Comparison of ENCODE assay signal across 25 cellular contexts in genomic region chr18:46939998-46940571, GRCh38. TPM values are rescaled to one million over a fixed set of nuclear protein-coding genes. Genes with fewer than 3 reads are reported as not detected.
A peak's percentile ranks its signal among the peaks of the same experiment; 100 is the strongest.
DNase-seq lines count a peak whose midpoint lies in the region; ATAC-seq and TF ChIP-seq lines count a peak whose summit lies in the region.
"Had no signal": no experiment of that assay in that cellular context is flagged by ENCODE, and none has a peak within 500 bp of the region (broad histone marks: within the 10 kb centered on the region; RNA-seq: fewer than 3 reads in every experiment).

No MANE protein-coding gene starts in this region.

- peaks cover 1% of the 10 kb centered on the region for H3K27me3 Mint-ChIP-seq in brain
- H3K27me3 Mint-ChIP-seq: stimulated activated naive CD8-positive, alpha-beta T cell treated with anti-CD3 and anti-CD28 coated beads, Interleukin-15, amount 100 ng/mL, for 72 hours had no signal

- H3K79me2 ChIP-seq in HCT116 (ENCODE audit: insufficient read depth, low read length) = no peaks in the 10 kb centered on the region

- no peak overlapping the region for H3K23ac ChIP-seq in mesenchymal stem cell (ENCODE audit: low read length in 2 of 2)

- H3K36me3 ChIP-seq in HCT116 (ENCODE audit: control insufficient read depth in 1 of 2, insufficient read depth in 2 of 2, low read length in 2 of 2) (no peaks in the 10 kb centered on the region), mesenchymal stem cell (ENCODE audit: control insufficient read depth in 1 of 2, insufficient read depth in 2 of 2, low read depth in 1 of 2, low read length in 2 of 2) (no peaks in the 10 kb centered on the region), skeletal muscle satellite cell (ENCODE audit: insufficient read depth, low read length) (no peaks in the 10 kb centered on the region), tibial artery (no peaks in the 10 kb centered on the region)
- H3K36me3 ChIP-seq: cardiac muscle cell, Peyer's patch, thyroid gland had no signal

- no peak for ATAC-seq in HCT116
- no peak for ATAC-seq in HG03175 (IDR thresholded peaks at IDR 0.05; ENCODE audit: unreplicated experiment)
- ATAC-seq: stimulated activated naive CD8-positive, alpha-beta T cell treated with anti-CD3 and anti-CD28 coated beads, Interleukin-15, amount 100 ng/mL, for 72 hours had no signal

- POLR2A ChIA-PET in HCT116 (lab: Charles Lee) = no interaction called here

- BruUV-seq in HCT116 (replicated peaks; lab: Mats Ljungman, UMichigan) = no TSS peak

- no peak overlapping the region for H3K4me3 Mint-ChIP-seq in brain
- H3K4me3 Mint-ChIP-seq: activated CD4-positive, alpha-beta T cell treated with anti-CD3 and anti-CD28 coated beads, Interleukin-2, amount 10 ng/mL, durations not matched to agents 24 days and 14 days; CD4-positive, alpha-beta T cell; naive B cell; stimulated activated naive CD8-positive, alpha-beta T cell treated with anti-CD3 and anti-CD28 coated beads, Interleukin-15, amount 100 ng/mL, for 72 hours had no signal

- no peak overlapping the region for H2AK5ac ChIP-seq in mesenchymal stem cell (ENCODE audit: low read length, severe bottlenecking)

- no peak for TF ChIP-seq RAD21 in HCT116 (IDR thresholded peaks at IDR 0.05; ENCODE audit: low read depth)

- H4K91ac ChIP-seq in mesenchymal stem cell (ENCODE audit: low read length) = no peak overlapping the region

- H3K27ac Mint-ChIP-seq in brain = peak overlapping the region in 3 of 5 experiments; percentile 1 to 90 (median 55)
- H3K27ac Mint-ChIP-seq: activated CD4-positive, alpha-beta T cell treated with anti-CD3 and anti-CD28 coated beads, Interleukin-2, amount 10 ng/mL, durations not matched to agents 24 days and 14 days; CD4-positive, alpha-beta T cell; naive B cell; stimulated activated naive CD8-positive, alpha-beta T cell treated with anti-CD3 and anti-CD28 coated beads, Interleukin-15, amount 100 ng/mL, for 72 hours had no signal

- H3K4me3 ChIP-seq in HCT116 (replicated peaks in 1 of 2; ENCODE audit: low read depth in 1 of 2, low read length in 2 of 2) (no peak overlapping the region), mesenchymal stem cell (ENCODE audit: insufficient read depth in 1 of 2, low read depth in 1 of 2, low read length in 2 of 2) (no peak overlapping the region), skeletal muscle satellite cell (ENCODE audit: low read length) (peak overlapping the region; percentile 6), tibial artery (no peak overlapping the region)
- H3K4me3 ChIP-seq: cardiac muscle cell, Peyer's patch, SK-N-MC, thyroid gland had no signal

- H3K4me2 ChIP-seq in HCT116 (ENCODE audit: low read length) = peak overlapping the region; percentile 20
- H3K4me2 ChIP-seq in mesenchymal stem cell (ENCODE audit: low read length, poor library complexity, severe bottlenecking) = no peak overlapping the region
- H3K4me2 ChIP-seq in skeletal muscle satellite cell (ENCODE audit: low read length) = peak overlapping the region; percentile 22

- H3K4ac ChIP-seq in mesenchymal stem cell (ENCODE audit: low read depth in 1 of 2, low read length in 2 of 2) = peak overlapping the region in 1 of 2 experiments; percentile 89

- no peak overlapping the region for H4K8ac ChIP-seq in mesenchymal stem cell (ENCODE audit: low read length)

- CTCF ChIA-PET in HCT116 (lab: Charles Lee) = interaction anchor here (1.2 kb wide), 1 partner anchor 11 kb away, joined by 3 read pairs; no protein-coding TSS in a partner anchor

- H3K9me2 ChIP-seq in HCT116 (ENCODE audit: insufficient read depth) = 0 out of 2 replicates have a peak, but pooled peaks cover 3% of the 10 kb centered on the region

- H3K4me1 ChIP-seq in HCT116 (ENCODE audit: control insufficient read depth in 1 of 2, insufficient read depth in 2 of 2, low read length in 2 of 2) (peaks cover 0 to 9% of the 10 kb centered on the region in 2 experiments; a peak in 3 of 4 replicates), mesenchymal stem cell (ENCODE audit: control insufficient read depth, insufficient read depth, low read depth, low read length) (peaks cover 3% of the 10 kb centered on the region), skeletal muscle satellite cell (ENCODE audit: control insufficient read depth, insufficient read depth, low read length) (peaks cover 21% of the 10 kb centered on the region), tibial artery (peaks cover 0 to 15% (median 0%) of the 10 kb centered on the region in 4 donors)
- H3K4me1 ChIP-seq: Peyer's patch had no signal

- H3K27ac ChIP-seq in HCT116 (ENCODE audit: low read depth, low read length) = no peak overlapping the region
- H3K27ac ChIP-seq in mesenchymal stem cell (ENCODE audit: low read length, poor library complexity, severe bottlenecking) = peak overlapping the region; percentile 24
- H3K27ac ChIP-seq in tibial artery = no peak overlapping the region
- H3K27ac ChIP-seq: cardiac muscle cell, Peyer's patch, SK-N-MC, thyroid gland had no signal

- TF ChIP-seq POLR2A in HCT116 (IDR thresholded peaks at IDR 0.05; ENCODE audit: borderline replicate concordance, extremely low read depth, insufficient read depth, insufficient read length) = no peak

- no peak for DNase-seq in HCT116 (ENCODE audit: low read depth, low spot score)
- no peak for DNase-seq in mesenchymal stem cell
- DNase-seq in SIG-M5 treated with dmso at 0.1 percent for 504 hours (lab: John Stamatoyannopoulos, UW; ENCODE audit: unreplicated experiment) = no peak
- no peak for DNase-seq in tibial artery
- no peak for DNase-seq in stimulated activated CD4-positive, alpha-beta T cell treated with anti-CD3 and anti-CD28 coated beads, Interleukin-2, amount 100 ng/mL, for 24 hours
- DNase-seq: activated CD4-positive, alpha-beta T cell treated with anti-CD3 and anti-CD28 coated beads, Interleukin-2, amount 10 ng/mL, durations not matched to agents 24 days and 14 days; activated naive CD4-positive, alpha-beta T cell treated with Interleukin-2 at 50 U/mL for 16 hours; activated T-cell treated with anti-CD3 and anti-CD28 coated beads, Interleukin-2, amount 50 U/mL, for 48 hours; CD4-positive, alpha-beta T cell; cortex of kidney; head of caudate nucleus; naive B cell; NCI-H1694 treated with DMSO at 0.1 percent for 48 hours; NCI-H526 treated with DMSO at 0.1 percent for 48 hours; Peyer's patch; retina; stimulated activated CD4-positive, alpha-beta T cell treated with anti-CD3 and anti-CD28 coated beads, Interleukin-4, amount 100 ng/mL, for 4 hours; stimulated activated naive CD8-positive, alpha-beta T cell treated with anti-CD3 and anti-CD28 coated beads, Interleukin-15, amount 100 ng/mL, for 72 hours; T-helper 2 cell; thyroid gland had no signal

- intact Hi-C loops in HCT116 (cut with micrococcal nuclease) = no loop called here
- intact Hi-C loops in tibial artery (cut with DNase I; ENCODE audit: low total_unique reads) = no loop called here

- H3K9me3 ChIP-seq in HCT116 (ENCODE audit: control insufficient read depth in 1 of 2, insufficient read depth in 1 of 2, low read depth in 1 of 2, low read length in 2 of 2) = no peaks in the 10 kb centered on the region
- H3K9me3 ChIP-seq in mesenchymal stem cell (ENCODE audit: control insufficient read depth, low read length) = no peaks in the 10 kb centered on the region
- H3K9me3 ChIP-seq in skeletal muscle satellite cell (replicated peaks; ENCODE audit: low read length) = no peaks in the 10 kb centered on the region
- H3K9me3 ChIP-seq in tibial artery = no peaks in the 10 kb centered on the region
- H3K9me3 ChIP-seq: Peyer's patch, thyroid gland had no signal

- peaks cover 13% of the 10 kb centered on the region for H3K4me1 Mint-ChIP-seq in brain
- H3K4me1 Mint-ChIP-seq: activated CD4-positive, alpha-beta T cell treated with anti-CD3 and anti-CD28 coated beads, Interleukin-2, amount 10 ng/mL, durations not matched to agents 24 days and 14 days; naive B cell; stimulated activated naive CD8-positive, alpha-beta T cell treated with anti-CD3 and anti-CD28 coated beads, Interleukin-15, amount 100 ng/mL, for 72 hours had no signal

- peak overlapping the region; percentile 15 for H2BK120ac ChIP-seq in mesenchymal stem cell (ENCODE audit: low read depth, low read length)

- peaks cover 0 to 3% (median 0%) of the 10 kb centered on the region in 5 experiments for H3K9me3 Mint-ChIP-seq in brain
- H3K9me3 Mint-ChIP-seq: activated CD4-positive, alpha-beta T cell treated with anti-CD3 and anti-CD28 coated beads, Interleukin-2, amount 10 ng/mL, durations not matched to agents 24 days and 14 days; CD4-positive, alpha-beta T cell; naive B cell; stimulated activated naive CD8-positive, alpha-beta T cell treated with anti-CD3 and anti-CD28 coated beads, Interleukin-15, amount 100 ng/mL, for 72 hours had no signal

- H3K9ac ChIP-seq in HCT116 (ENCODE audit: low read length) (no peak overlapping the region), mesenchymal stem cell (ENCODE audit: low read length) (no peak overlapping the region), skeletal muscle satellite cell (ENCODE audit: low read depth, low read length) (peak overlapping the region; percentile 13)

- H2AFZ ChIP-seq in HCT116 (ENCODE audit: low read depth, low read length, poor library complexity, severe bottlenecking) (no peak overlapping the region), mesenchymal stem cell (ENCODE audit: low read depth, low read length) (no peak overlapping the region)

- no peaks in the 10 kb centered on the region for H3K79me1 ChIP-seq in mesenchymal stem cell (replicated peaks; ENCODE audit: low read length, poor library complexity, severe bottlenecking)

- RAD21 ChIA-PET in HCT116 (lab: Charles Lee; ENCODE audit: low non-redundant PET in 1 of 2, low total read pairs in 2 of 2, uncharacterized antibody in 2 of 2, unreplicated experiment in 2 of 2) = no interaction called here

- no peak overlapping the region for H3K14ac ChIP-seq in mesenchymal stem cell (ENCODE audit: low read length in 2 of 2)

- no peak for TF ChIP-seq CTCF in HCT116 (IDR thresholded peaks at IDR 0.05 in 2 of 3, conservative IDR thresholded peaks at IDR 0.05 in 1 of 3; ENCODE audit: borderline replicate concordance in 1 of 3, insufficient read depth in 1 of 3, low read depth in 2 of 3, low read length in 2 of 3)
- no peak for TF ChIP-seq CTCF in brain (conservative IDR thresholded peaks at IDR 0.05)
- no peak for TF ChIP-seq CTCF in tibial artery (IDR thresholded peaks at IDR 0.05)

- H2BK5ac ChIP-seq in mesenchymal stem cell (ENCODE audit: low read depth, low read length, poor library complexity, severe bottlenecking) = no peak overlapping the region

- H3K18ac ChIP-seq in mesenchymal stem cell (ENCODE audit: low read depth in 1 of 2, low read length in 2 of 2) = peak overlapping the region; percentile 9 to 90

- H3K36me3 Mint-ChIP-seq in brain = no peaks in the 10 kb centered on the region
- H3K36me3 Mint-ChIP-seq: naive B cell had no signal

- H3K27me3 ChIP-seq in HCT116 (ENCODE audit: insufficient read depth, low read length) (no peaks in the 10 kb centered on the region), mesenchymal stem cell (ENCODE audit: control insufficient read depth in 1 of 2, insufficient read depth in 1 of 2, low read length in 2 of 2) (no peaks in the 10 kb centered on the region), skeletal muscle satellite cell (ENCODE audit: control insufficient read depth, insufficient read depth, low read length) (no peaks in the 10 kb centered on the region), tibial artery (no peaks in the 10 kb centered on the region)
- H3K27me3 ChIP-seq: cardiac muscle cell, Peyer's patch, thyroid gland had no signal

- no CpG with 5 or more reads among the region's 1 CpG for WGBS in mesenchymal stem cell

- no peak overlapping the region for H2BK15ac ChIP-seq in mesenchymal stem cell (ENCODE audit: low read depth, poor library complexity, severe bottlenecking)

- no peaks in the 10 kb centered on the region for H4K20me1 ChIP-seq in HCT116 (ENCODE audit: insufficient read depth)

- H2BK12ac ChIP-seq in mesenchymal stem cell (ENCODE audit: low read length in 2 of 2) = peak overlapping the region in 1 of 2 experiments; percentile 63

RNA-seq across cellular contexts. Expression of gene KATNAL2, which starts 22.7 kb away (rescaled TPM):
- total RNA-seq in HCT116 (2021; ENCODE audit: unreplicated experiment) = 2.0 TPM
- polyA plus RNA-seq in HCT116 (2012) = 0.56 and 0.74 TPM in 2 replicates
- 8.4 TPM for polyA plus RNA-seq in brain (ENCODE audit: insufficient read depth, low read depth, low replicate concordance)
- polyA plus RNA-seq in mesenchymal stem cell (2013, experiment 1 of 2) = 2.8 TPM
- 2.2 TPM for polyA plus RNA-seq in mesenchymal stem cell (2013, experiment 2 of 2)
- 2.5 and 4.4 TPM in 2 replicates for total RNA-seq in skeletal muscle satellite cell (2012; rRNA removed)

RNA-seq across cellular contexts. Expression of gene PIAS2, which starts 22.8 kb away (rescaled TPM):
- 31.7 TPM for total RNA-seq in HCT116 (2021; ENCODE audit: unreplicated experiment)
- 8.2 TPM in 2 replicates for polyA plus RNA-seq in HCT116 (2012)
- 13.3 TPM for polyA plus RNA-seq in brain (ENCODE audit: insufficient read depth, low read depth, low replicate concordance)
- polyA plus RNA-seq in mesenchymal stem cell (2013, experiment 1 of 2) = 34.2 TPM
- 35.0 TPM for polyA plus RNA-seq in mesenchymal stem cell (2013, experiment 2 of 2)
- 25.3 and 34.5 TPM in 2 replicates for total RNA-seq in skeletal muscle satellite cell (2012; rRNA removed)
